In genomic region chr10:102242118-102242485, GRCh38 we compare ENCODE assay signal across 8 cellular contexts. TPM values are rescaled to one million over a fixed set of nuclear protein-coding genes. Genes with fewer than 3 reads are reported as not detected.
A peak's percentile ranks its signal among the peaks of the same experiment; 100 is the strongest.
DNase-seq lines count a peak whose midpoint lies in the region; ATAC-seq and TF ChIP-seq lines count a peak whose summit lies in the region.

No MANE protein-coding gene starts in this region.

- H3K36me3 ChIP-seq in HUES64 (ENCODE audit: insufficient read depth, low read length) (no peaks in the 10 kb centered on the region), duodenal mucosa (ENCODE audit: control insufficient read depth in 1 of 2, insufficient read depth in 2 of 2, low read length in 2 of 2) (no peaks in the 10 kb centered on the region)

- H3K9me3 ChIP-seq in HUES64 (ENCODE audit: insufficient read depth, low read depth, low read length) (no peaks in the 10 kb centered on the region), duodenal mucosa (ENCODE audit: control insufficient read depth in 1 of 2, low read length in 2 of 2) (no peaks in the 10 kb centered on the region)

- TF ChIP-seq CTCF in AG09309 (IDR thresholded peaks at IDR 0.05; ENCODE audit: control insufficient read depth, insufficient read depth, low read depth, low read length, missing control alignments) = no peak
- TF ChIP-seq CTCF in nephron (IDR thresholded peaks at IDR 0.05; ENCODE audit: unreplicated experiment in 3 of 3) = no peak

- H3K4me3 ChIP-seq in AG09309 (ENCODE audit: control insufficient read depth, low read depth, low read length) (peak overlapping the region; percentile 81), HUES64 (ENCODE audit: low read length) (peak overlapping the region; percentile 68), duodenal mucosa (ENCODE audit: low read depth in 1 of 2, low read length in 2 of 2) (peak overlapping the region; percentile 74 to 79)

- H3K4me1 ChIP-seq in HUES64 (ENCODE audit: insufficient read depth, low read length) (peaks cover 2% of the 10 kb centered on the region; the same call in 1 of the 2 replicates), duodenal mucosa (ENCODE audit: control insufficient read depth in 1 of 2, insufficient read depth in 2 of 2, low read length in 2 of 2) (peaks cover 23 to 39% of the 10 kb centered on the region in 2 donors)

- H3K27ac ChIP-seq in HUES64 (ENCODE audit: low read depth, low read length) (no peak overlapping the region), duodenal mucosa (ENCODE audit: low read depth, low read length) (no peak overlapping the region)

- H3K27me3 Mint-ChIP-seq in nephron (ENCODE audit: low read depth) = peaks cover 41% of the 10 kb centered on the region

- ATAC-seq in GM21576 (IDR thresholded peaks at IDR 0.05; ENCODE audit: unreplicated experiment) (no peak), HG02642 (IDR thresholded peaks at IDR 0.05; ENCODE audit: poor library complexity, unreplicated experiment) (no peak)

- no peaks in the 10 kb centered on the region for H3K36me3 Mint-ChIP-seq in nephron (ENCODE audit: low read depth)

- no peaks in the 10 kb centered on the region for H3K9me3 Mint-ChIP-seq in nephron

- peak overlapping the region; percentile 83 to 88 (median 87) for H3K4me3 Mint-ChIP-seq in nephron

- DNase-seq in AG09309 (ENCODE audit: low read depth) (no peak), NCI-H187 treated with DMSO at 0.1 percent for 48 hours (lab: John Stamatoyannopoulos, UW) (no peak)
- no peak for DNase-seq in stimulated activated CD4-positive, alpha-beta T cell treated with anti-CD3 and anti-CD28 coated beads, Interleukin-1b, Interleukin-23, amount 100 ng/mL, for 48 hours

- peaks cover 48% of the 10 kb centered on the region for H3K4me1 Mint-ChIP-seq in nephron

- H3K9ac ChIP-seq in HUES64 (ENCODE audit: low read depth, low read length) (no peak overlapping the region), duodenal mucosa (ENCODE audit: low read depth in 1 of 2, low read length in 2 of 2) (peak overlapping the region in 1 of 2 donors; percentile 26)

- 35% methylated on average over 7 of the region's 7 CpGs for WGBS in HUES64

- peak overlapping the region; percentile 37 to 70 (median 55) for H3K27ac Mint-ChIP-seq in nephron

- H3K27me3 ChIP-seq in HUES64 (ENCODE audit: insufficient read depth, low read length) (peaks cover 64% of the 10 kb centered on the region), duodenal mucosa (ENCODE audit: control insufficient read depth in 1 of 2, insufficient read depth in 2 of 2, low read length in 2 of 2) (peaks cover 19 to 29% of the 10 kb centered on the region in 2 donors)

RNA-seq across cellular contexts. Expression of gene PITX3, which starts 0.8 kb away (rescaled TPM):
- 0.30 TPM for polyA plus RNA-seq in HUES64 (2013, experiment 1 of 2)
- polyA plus RNA-seq in HUES64 (2013, experiment 2 of 2) = 0.19 TPM

RNA-seq across cellular contexts. Expression of gene GBF1, which starts 3.2 kb away (rescaled TPM):
- polyA plus RNA-seq in HUES64 (2013, experiment 1 of 2) = 15.4 TPM
- 16.8 TPM for polyA plus RNA-seq in HUES64 (2013, experiment 2 of 2)

RNA-seq across cellular contexts. Expression of gene ELOVL3, which starts 16.0 kb away (rescaled TPM):
- polyA plus RNA-seq in HUES64 (2013, experiment 1 of 2) = not detected
- not detected for polyA plus RNA-seq in HUES64 (2013, experiment 2 of 2)
